In the genomic region with DNA sequence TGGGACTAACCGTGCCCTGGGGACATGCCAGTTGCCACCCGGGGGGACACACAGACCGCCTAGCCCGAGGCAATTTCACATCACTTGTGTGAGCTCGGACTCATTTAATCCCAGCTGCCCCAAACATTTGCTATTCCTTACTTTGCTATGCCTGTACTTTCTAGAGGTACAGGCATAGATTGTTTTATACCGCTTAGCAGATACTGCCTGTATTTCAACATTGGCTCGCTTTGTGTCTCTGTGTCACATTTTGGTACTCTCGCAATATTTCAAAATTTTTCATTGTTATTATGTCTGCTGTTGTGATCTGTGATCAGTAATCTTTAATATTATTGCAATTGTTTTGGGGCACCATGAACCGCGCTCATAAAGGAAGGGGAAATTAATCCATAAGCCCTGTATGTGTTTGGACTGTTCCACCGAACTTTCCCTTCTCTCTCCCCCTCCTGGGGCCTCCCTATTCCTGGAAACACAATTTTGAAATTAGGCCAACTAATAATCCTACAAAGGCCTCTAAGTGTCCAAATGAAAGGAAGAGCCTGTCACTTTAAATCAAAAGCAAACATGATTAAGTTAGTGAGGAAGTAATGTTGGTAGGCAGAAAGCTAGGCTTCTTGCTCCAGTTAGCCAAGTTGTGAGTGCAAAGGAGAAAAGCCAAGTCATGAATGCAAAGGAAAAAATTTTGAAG, we compare ENCODE assay signal across 7 cellular contexts. TPM values are rescaled to one million over a fixed set of nuclear protein-coding genes. Genes with fewer than 3 reads are reported as not detected.
A peak's percentile ranks its signal among the peaks of the same experiment; 100 is the strongest.
DNase-seq lines count a peak whose midpoint lies in the region; FAIRE-seq and TF ChIP-seq lines count a peak whose summit lies in the region.

No MANE protein-coding gene starts in this region.

- H3K4me3 ChIP-seq in HEK293 (ENCODE audit: low read depth, low read length) (peak overlapping the region; percentile 51), endothelial cell of umbilical vein (replicated peaks in 1 of 3; ENCODE audit: insufficient read depth in 1 of 3, low read depth in 1 of 3, low read length in 3 of 3) (peak overlapping the region; percentile 81 to 93 (median 83))

- peak overlapping the region; percentile 95 for H3K9ac ChIP-seq in endothelial cell of umbilical vein (replicated peaks; ENCODE audit: extremely low read depth, insufficient read depth, low read length)

- TF ChIP-seq POLR2A in endothelial cell of umbilical vein (IDR thresholded peaks at IDR 0.05; ENCODE audit: low read depth, low read length) = no peak

- peaks cover 0 to 22% of the 10 kb centered on the region in 2 experiments; a peak in 1 of 3 replicates for H3K36me3 ChIP-seq in HEK293 (ENCODE audit: control insufficient read depth in 2 of 2, insufficient read depth in 1 of 2, low read length in 2 of 2)
- H3K36me3 ChIP-seq in endothelial cell of umbilical vein (ENCODE audit: control insufficient read depth in 2 of 2, extremely low read depth in 1 of 2, insufficient read depth in 2 of 2, low read length in 2 of 2) = no peaks in the 10 kb centered on the region

- CTCF ChIA-PET in HEK293 (lab: Yijun Ruan, JAX) (interaction anchor here (0.7 to 0.9 kb wide), 3 partner anchors 15 to 123 kb away, joined by 3 to 4 read pairs (median 4); partner anchors contain the start of gene RRH), endothelial cell of umbilical vein (lab: Charles Lee) (interaction anchor here (0.6 to 4.5 kb wide), 19 partner anchors 10 to 281 kb away, joined by 3 to 16 read pairs (median 3); partner anchors contain the start of genes CFI, PLA2G12A and SEC24B)

- peaks cover 13% of the 10 kb centered on the region for H3K79me2 ChIP-seq in endothelial cell of umbilical vein (ENCODE audit: control insufficient read depth, insufficient read depth, low read length)

- no peak overlapping the region for H3K27ac Mint-ChIP-seq in nephron progenitor cell

- no peaks in the 10 kb centered on the region for H3K27me3 ChIP-seq in endothelial cell of umbilical vein (ENCODE audit: control insufficient read depth in 2 of 2, insufficient read depth in 2 of 2, low read length in 2 of 2)

- H2AFZ ChIP-seq in endothelial cell of umbilical vein (ENCODE audit: low read depth, low read length) = peak overlapping the region; percentile 95

- BruUV-seq in endothelial cell of umbilical vein (replicated peaks; lab: Mats Ljungman, UMichigan) = no TSS peak

- H3K9me3 ChIP-seq in HEK293 (ENCODE audit: control insufficient read depth, insufficient read depth, low read depth, low read length) (no peaks in the 10 kb centered on the region), endothelial cell of umbilical vein (replicated peaks; ENCODE audit: control insufficient read depth, insufficient read depth, low read length) (no peaks in the 10 kb centered on the region)

- no peaks in the 10 kb centered on the region for H3K9me3 Mint-ChIP-seq in nephron progenitor cell

- H3K4me1 ChIP-seq in HEK293 (ENCODE audit: control insufficient read depth, insufficient read depth, low read length) = no peaks in the 10 kb centered on the region
- peaks cover 14% of the 10 kb centered on the region for H3K4me1 ChIP-seq in endothelial cell of umbilical vein (ENCODE audit: control insufficient read depth, extremely low read depth, insufficient read depth, low read length)

- dilution Hi-C loops in endothelial cell of umbilical vein (cut with MboI; ENCODE audit: extremely low pct_ligation_motif_present, low sequenced_read_pairs) = no loop called here

- POLR2A ChIA-PET in HEK293 (lab: Yijun Ruan, JAX) (interaction anchor here (1.0 to 1.1 kb wide), 3 partner anchors 9 to 26 kb away, joined by 3 to 6 read pairs (median 3); partner anchors contain the start of gene PLA2G12A), endothelial cell of umbilical vein (lab: Charles Lee) (interaction anchor here (1.1 kb wide), 1 partner anchor 25 kb away, joined by 3 read pairs; no protein-coding TSS in a partner anchor)

- no peak for TF ChIP-seq CTCF in HEK293 (tag by site-specific recombination; IDR thresholded peaks at IDR 0.05)
- TF ChIP-seq CTCF in endothelial cell of umbilical vein (IDR thresholded peaks at IDR 0.05; ENCODE audit: extremely low read depth in 1 of 2, insufficient read depth in 1 of 2, low read depth in 1 of 2, low read length in 2 of 2) = no peak
- no peak for TF ChIP-seq CTCF in nephron progenitor cell (IDR thresholded peaks at IDR 0.05)

- H3K4me2 ChIP-seq in endothelial cell of umbilical vein (ENCODE audit: insufficient read depth, low read length) = peak overlapping the region; percentile 76

- no peak for FAIRE-seq in endothelial cell of umbilical vein (lab: Jason Lieb, UNC)

- intact Hi-C loops in endothelial cell of umbilical vein (cut with micrococcal nuclease) = loop anchor here (1.0 to 2.0 kb wide), 9 partner anchors 26 to 281 kb away; partner anchors contain the start of genes GAR1, MCUB, PLA2G12A and SEC24B

- DNase-seq in RKO (ENCODE audit: low spot score) (peak; percentile 37), endothelial cell of umbilical vein (ENCODE audit: low read depth, low spot score) (peak; percentile 64), nephron progenitor cell (no peak), nucleus accumbens (lab: John Stamatoyannopoulos, UW) (no peak), amygdala (lab: John Stamatoyannopoulos, UW) (no peak), NCI-H2196 treated with DMSO at 0.1 percent for 48 hours (lab: John Stamatoyannopoulos, UW; ENCODE audit: unreplicated experiment) (no peak)

- peaks cover 4% of the 10 kb centered on the region for H3K27me3 Mint-ChIP-seq in nephron progenitor cell (ENCODE audit: low read depth, poor library complexity)

- no peaks in the 10 kb centered on the region for H3K9me1 ChIP-seq in endothelial cell of umbilical vein (replicated peaks; ENCODE audit: control insufficient read depth, extremely low read depth, insufficient read depth, low read length)

- H3K36me3 Mint-ChIP-seq in nephron progenitor cell (ENCODE audit: low read depth) = peaks cover 25% of the 10 kb centered on the region

- H3K4me3 Mint-ChIP-seq in nephron progenitor cell = peak overlapping the region; percentile 94

- no peaks in the 10 kb centered on the region for H4K20me1 ChIP-seq in endothelial cell of umbilical vein (replicated peaks; ENCODE audit: control insufficient read depth, extremely low read depth, insufficient read depth, low read length)

- peaks cover 25% of the 10 kb centered on the region for H3K4me1 Mint-ChIP-seq in nephron progenitor cell

- H3K27ac ChIP-seq in HEK293 (ENCODE audit: extremely low read depth, low read depth, low read length) (peak overlapping the region; percentile 62; the same call in 1 of the 2 replicates), endothelial cell of umbilical vein (ENCODE audit: insufficient read depth, low read depth, low read length) (no peak overlapping the region)

TF ChIP-seq in HEK293, 187 proteins besides CTCF, POLR2A, EP300 and RAD21 (continues in another document):
- TF ChIP-seq BCL6B (tag by site-specific recombination; IDR thresholded peaks at IDR 0.05) = peak; percentile 80
- TF ChIP-seq ZNF560 (tag by site-specific recombination; IDR thresholded peaks at IDR 0.05; ENCODE audit: borderline replicate concordance) = no peak
- no peak for TF ChIP-seq ZNF174 (tag by site-specific recombination; IDR thresholded peaks at IDR 0.05)
- 0 out of 2 replicates have a peak, but pooled peaks have one; percentile 6 for TF ChIP-seq ZEB2 (tag by site-specific recombination; IDR thresholded peaks at IDR 0.05)

TF ChIP-seq in endothelial cell of umbilical vein, 7 proteins besides CTCF, POLR2A, EP300 and RAD21:
- TF ChIP-seq EZH2 (IDR thresholded peaks at IDR 0.05; ENCODE audit: borderline replicate concordance, low read depth, low read length, severe bottlenecking) (no peak), FOS (IDR thresholded peaks at IDR 0.05; ENCODE audit: borderline replicate concordance, insufficient read depth, low read length) (no peak), POLR2AphosphoS5 (IDR thresholded peaks at IDR 0.05; ENCODE audit: insufficient read depth, low read depth, low read length) (no peak), MYC (IDR thresholded peaks at IDR 0.05; ENCODE audit: low read depth, low read length) (no peak), JUN (IDR thresholded peaks at IDR 0.05; ENCODE audit: borderline replicate concordance, insufficient read depth, insufficient read length, low read depth) (no peak), GATA2 (IDR thresholded peaks at IDR 0.05; ENCODE audit: insufficient read depth, insufficient read length, low read depth, low read length) (no peak)
- TF ChIP-seq, protein P1, sequence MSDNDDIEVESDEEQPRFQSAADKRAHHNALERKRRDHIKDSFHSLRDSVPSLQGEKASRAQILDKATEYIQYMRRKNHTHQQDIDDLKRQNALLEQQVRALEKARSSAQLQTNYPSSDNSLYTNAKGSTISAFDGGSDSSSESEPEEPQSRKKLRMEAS (IDR thresholded peaks at IDR 0.05; ENCODE audit: insufficient read depth, insufficient read length) = no peak

RNA-seq across cellular contexts. Expression of gene CASP6, which starts 0.6 kb away (rescaled TPM):
- 35.4 and 37.0 TPM in 2 replicates for total RNA-seq in endothelial cell of umbilical vein
- polyA plus RNA-seq in endothelial cell of umbilical vein = 44.9 and 52.1 TPM in 2 replicates
- 49.9 and 51.5 TPM in 2 replicates for polyA plus RNA-seq in endothelial cell of umbilical vein (2011; cell fraction: cytosol; rRNA removed)
- polyA plus RNA-seq in endothelial cell of umbilical vein (2011; cell fraction: nucleus; rRNA removed) = 21.7 and 24.4 TPM in 2 replicates
- 33.6 and 54.0 TPM in 2 replicates for polyA plus RNA-seq in endothelial cell of umbilical vein (2012)
- 50.9 and 53.4 TPM in 2 replicates for polyA minus RNA-seq in endothelial cell of umbilical vein
- 11.3 TPM for polyA minus RNA-seq in endothelial cell of umbilical vein (2011; cell fraction: cytosol; rRNA and poly(A)+ RNA removed)
- polyA minus RNA-seq in endothelial cell of umbilical vein (2011; cell fraction: nucleus; rRNA and poly(A)+ RNA removed) = 12.1 and 13.6 TPM in 2 replicates

RNA-seq across cellular contexts. Expression of gene PLA2G12A, which starts 26.1 kb away (rescaled TPM):
- total RNA-seq in endothelial cell of umbilical vein = 16.6 and 21.6 TPM in 2 replicates
- polyA plus RNA-seq in endothelial cell of umbilical vein = 13.7 and 27.1 TPM in 2 replicates
- 9.3 and 12.6 TPM in 2 replicates for polyA plus RNA-seq in endothelial cell of umbilical vein (2011; cell fraction: cytosol; rRNA removed)
- polyA plus RNA-seq in endothelial cell of umbilical vein (2011; cell fraction: nucleus; rRNA removed) = 5.9 and 7.1 TPM in 2 replicates
- polyA plus RNA-seq in endothelial cell of umbilical vein (2012) = 18.9 and 25.3 TPM in 2 replicates
- 37.8 and 93.2 TPM in 2 replicates for polyA minus RNA-seq in endothelial cell of umbilical vein
- 33.9 TPM for polyA minus RNA-seq in endothelial cell of umbilical vein (2011; cell fraction: cytosol; rRNA and poly(A)+ RNA removed)
- 5.6 and 27.2 TPM in 2 replicates for polyA minus RNA-seq in endothelial cell of umbilical vein (2011; cell fraction: nucleus; rRNA and poly(A)+ RNA removed)

Comparison
In these comparisons a context has a peak if more than half of its experiments do, and no peak if none do; other contexts are left out.
1. DNase-seq: peak in RKO (single experiment) and endothelial cell of umbilical vein (single experiment); none in nephron progenitor cell (single experiment), nucleus accumbens (0 of 56), amygdala (0 of 56) and NCI-H2196 treated with DMSO at 0.1 percent for 48 hours (single experiment).